Comparison of ENCODE assay signal across 11 cellular contexts in genomic region chr20:10636326-10636818, GRCh38. TPM values are rescaled to one million over a fixed set of nuclear protein-coding genes. Genes with fewer than 3 reads are reported as not detected.
DNase-seq lines count a peak whose midpoint lies in the region; ATAC-seq and TF ChIP-seq lines count a peak whose summit lies in the region.
"Had no signal": no experiment of that assay in that cellular context is flagged by ENCODE, and none has a peak within 500 bp of the region (broad histone marks: within the 10 kb centered on the region; RNA-seq: fewer than 3 reads in every experiment).

No MANE protein-coding gene starts in this region.

- no peak for TF ChIP-seq POLR2A in breast epithelium (IDR thresholded peaks at IDR 0.05)
- TF ChIP-seq POLR2A in sigmoid colon (IDR thresholded peaks at IDR 0.05): no peak

- TF ChIP-seq CTCF in GM23338 (conservative IDR thresholded peaks at IDR 0.05; ENCODE audit: low read depth in 2 of 2) (no peak), breast epithelium (IDR thresholded peaks at IDR 0.05) (no peak), left ventricle myocardium inferior (IDR thresholded peaks at IDR 0.05; ENCODE audit: borderline replicate concordance) (no peak), sigmoid colon (IDR thresholded peaks at IDR 0.05) (no peak)

- DNase-seq in GM23338 (ENCODE audit: low spot score): no peak
- no peak for DNase-seq in breast epithelium (ENCODE audit: low spot score in 2 of 2)
- DNase-seq in left ventricle myocardium inferior: no peak
- no peak for DNase-seq in sigmoid colon
- DNase-seq in HuH-7.5 (ENCODE audit: low spot score): no peak
- DNase-seq in stimulated activated CD4-positive, alpha-beta T cell treated with anti-CD3 and anti-CD28 coated beads, Interleukin-2, amount 100 ng/mL, for 48 hours: no peak
- DNase-seq in activated naive CD4-positive, alpha-beta T cell treated with anti-CD3 and anti-CD28 coated beads, Interleukin-2, amount 50 U/mL, for 72 hours (ENCODE audit: low spot score in 2 of 2): no peak
- DNase-seq: activated gamma-delta T cell; CD4-positive, alpha-beta T cell; MM.1S had no signal

- H3K4me3 ChIP-seq in GM23338: no peak overlapping the region
- H3K4me3 ChIP-seq in breast epithelium: no peak overlapping the region
- no peak overlapping the region for H3K4me3 ChIP-seq in left ventricle myocardium inferior
- H3K4me3 ChIP-seq in sigmoid colon: no peak overlapping the region

- H3K4me1 Mint-ChIP-seq in GM23338: peaks cover 78% of the 10 kb centered on the region

- H2AFZ ChIP-seq in GM23338: no peak overlapping the region

- 83 to 84% methylated on average over 5 of the region's 5 CpGs for WGBS in sigmoid colon, 2 donors

- no peaks in the 10 kb centered on the region for H3K27me3 ChIP-seq in GM23338 (ENCODE audit: insufficient read depth)
- no peaks in the 10 kb centered on the region for H3K27me3 ChIP-seq in breast epithelium
- H3K27me3 ChIP-seq in left ventricle myocardium inferior (ENCODE audit: low read depth): no peaks in the 10 kb centered on the region
- H3K27me3 ChIP-seq in sigmoid colon: no peaks in the 10 kb centered on the region

- TF ChIP-seq EP300 in sigmoid colon (IDR thresholded peaks at IDR 0.05): no peak

- no peaks in the 10 kb centered on the region for H3F3A ChIP-seq in GM23338 (replicated peaks; ENCODE audit: low read depth)

- no peaks in the 10 kb centered on the region for H3K9me3 Mint-ChIP-seq in GM23338
- H3K9me3 Mint-ChIP-seq in activated naive CD4-positive, alpha-beta T cell treated with anti-CD3 and anti-CD28 coated beads, Interleukin-2, amount 50 U/mL, for 72 hours: no peaks in the 10 kb centered on the region
- H3K9me3 Mint-ChIP-seq: CD4-positive, alpha-beta T cell had no signal

- H3K9me3 ChIP-seq in breast epithelium (no peaks in the 10 kb centered on the region), left ventricle myocardium inferior (replicated peaks) (no peaks in the 10 kb centered on the region), sigmoid colon (no peaks in the 10 kb centered on the region)

- H3K36me3 ChIP-seq in GM23338 (ENCODE audit: insufficient read depth): peaks cover 27% of the 10 kb centered on the region
- peaks cover under 1% of the 10 kb centered on the region for H3K36me3 ChIP-seq in breast epithelium
- H3K36me3 ChIP-seq in left ventricle myocardium inferior: peaks cover 41% of the 10 kb centered on the region
- peaks cover 20 to 28% (median 22%) of the 10 kb centered on the region in 4 donors for H3K36me3 ChIP-seq in sigmoid colon

- H3K79me2 ChIP-seq in GM23338 (replicated peaks; ENCODE audit: insufficient read depth): 0 out of 2 replicates have a peak, but pooled peaks cover 3% of the 10 kb centered on the region

- no peak overlapping the region for H3K4me3 Mint-ChIP-seq in GM23338
- H3K4me3 Mint-ChIP-seq: CD4-positive, alpha-beta T cell had no signal

- no peak overlapping the region for H3K27ac ChIP-seq in GM23338 (ENCODE audit: low read depth)
- H3K27ac ChIP-seq in breast epithelium: peak overlapping the region; percentile 49 to 81
- peak overlapping the region; percentile 72 for H3K27ac ChIP-seq in left ventricle myocardium inferior (replicated peaks)
- peak overlapping the region; percentile 62 to 78 (median 76) for H3K27ac ChIP-seq in sigmoid colon

- peaks cover 62% of the 10 kb centered on the region for H3K4me1 ChIP-seq in GM23338 (ENCODE audit: insufficient read depth)
- peaks cover 0 to 14% of the 10 kb centered on the region in 2 donors for H3K4me1 ChIP-seq in breast epithelium
- H3K4me1 ChIP-seq in left ventricle myocardium inferior: peaks cover 86% of the 10 kb centered on the region
- peaks cover 0 to 52% (median 47%) of the 10 kb centered on the region in 4 donors for H3K4me1 ChIP-seq in sigmoid colon

- H3K9me2 ChIP-seq in GM23338 (ENCODE audit: insufficient read depth): no peaks in the 10 kb centered on the region; the same call in 1 of the 2 replicates

- ATAC-seq in GM23338 (no peak), GM18520 (IDR thresholded peaks at IDR 0.05; ENCODE audit: unreplicated experiment) (no peak)
- no peak for ATAC-seq in activated naive CD4-positive, alpha-beta T cell treated with anti-CD3 and anti-CD28 coated beads, Interleukin-2, amount 50 U/mL, for 72 hours

- H3K4me2 ChIP-seq in GM23338: 0 out of 2 replicates have a peak overlapping the region, but pooled peaks have one; percentile 31

- intact Hi-C loops in breast epithelium (cut with DNase I; ENCODE audit: low total_unique reads): no loop called here
- intact Hi-C loops in left ventricle myocardium inferior (cut with micrococcal nuclease): no loop called here
- intact Hi-C loops in sigmoid colon (cut with DNase I): no loop called here

- H3K27me3 Mint-ChIP-seq in GM23338 (ENCODE audit: insufficient read depth, low read depth, poor library complexity): peaks cover 7% of the 10 kb centered on the region
- H3K27me3 Mint-ChIP-seq: CD4-positive, alpha-beta T cell had no signal

- peaks cover 39% of the 10 kb centered on the region for H3K36me3 Mint-ChIP-seq in GM23338 (ENCODE audit: low read depth)
- no peaks in the 10 kb centered on the region for H3K36me3 Mint-ChIP-seq in activated naive CD4-positive, alpha-beta T cell treated with anti-CD3 and anti-CD28 coated beads, Interleukin-2, amount 50 U/mL, for 72 hours

- 0 out of 2 replicates have a peak, but pooled peaks cover 2% of the 10 kb centered on the region for H4K20me1 ChIP-seq in GM23338 (replicated peaks; ENCODE audit: insufficient read depth)

- peak overlapping the region; percentile 44; the same call in 1 of the 2 replicates for H3K27ac Mint-ChIP-seq in GM23338
- H3K27ac Mint-ChIP-seq in activated naive CD4-positive, alpha-beta T cell treated with anti-CD3 and anti-CD28 coated beads, Interleukin-2, amount 50 U/mL, for 72 hours: no peak overlapping the region
- H3K27ac Mint-ChIP-seq: CD4-positive, alpha-beta T cell had no signal

TF ChIP-seq in GM23338, 12 proteins besides CTCF, POLR2A, EP300 and RAD21 (continues in another document):
- no peak for TF ChIP-seq EZH2 (IDR thresholded peaks at IDR 0.05; ENCODE audit: low read depth, unreplicated experiment)
- TF ChIP-seq, protein P1, sequence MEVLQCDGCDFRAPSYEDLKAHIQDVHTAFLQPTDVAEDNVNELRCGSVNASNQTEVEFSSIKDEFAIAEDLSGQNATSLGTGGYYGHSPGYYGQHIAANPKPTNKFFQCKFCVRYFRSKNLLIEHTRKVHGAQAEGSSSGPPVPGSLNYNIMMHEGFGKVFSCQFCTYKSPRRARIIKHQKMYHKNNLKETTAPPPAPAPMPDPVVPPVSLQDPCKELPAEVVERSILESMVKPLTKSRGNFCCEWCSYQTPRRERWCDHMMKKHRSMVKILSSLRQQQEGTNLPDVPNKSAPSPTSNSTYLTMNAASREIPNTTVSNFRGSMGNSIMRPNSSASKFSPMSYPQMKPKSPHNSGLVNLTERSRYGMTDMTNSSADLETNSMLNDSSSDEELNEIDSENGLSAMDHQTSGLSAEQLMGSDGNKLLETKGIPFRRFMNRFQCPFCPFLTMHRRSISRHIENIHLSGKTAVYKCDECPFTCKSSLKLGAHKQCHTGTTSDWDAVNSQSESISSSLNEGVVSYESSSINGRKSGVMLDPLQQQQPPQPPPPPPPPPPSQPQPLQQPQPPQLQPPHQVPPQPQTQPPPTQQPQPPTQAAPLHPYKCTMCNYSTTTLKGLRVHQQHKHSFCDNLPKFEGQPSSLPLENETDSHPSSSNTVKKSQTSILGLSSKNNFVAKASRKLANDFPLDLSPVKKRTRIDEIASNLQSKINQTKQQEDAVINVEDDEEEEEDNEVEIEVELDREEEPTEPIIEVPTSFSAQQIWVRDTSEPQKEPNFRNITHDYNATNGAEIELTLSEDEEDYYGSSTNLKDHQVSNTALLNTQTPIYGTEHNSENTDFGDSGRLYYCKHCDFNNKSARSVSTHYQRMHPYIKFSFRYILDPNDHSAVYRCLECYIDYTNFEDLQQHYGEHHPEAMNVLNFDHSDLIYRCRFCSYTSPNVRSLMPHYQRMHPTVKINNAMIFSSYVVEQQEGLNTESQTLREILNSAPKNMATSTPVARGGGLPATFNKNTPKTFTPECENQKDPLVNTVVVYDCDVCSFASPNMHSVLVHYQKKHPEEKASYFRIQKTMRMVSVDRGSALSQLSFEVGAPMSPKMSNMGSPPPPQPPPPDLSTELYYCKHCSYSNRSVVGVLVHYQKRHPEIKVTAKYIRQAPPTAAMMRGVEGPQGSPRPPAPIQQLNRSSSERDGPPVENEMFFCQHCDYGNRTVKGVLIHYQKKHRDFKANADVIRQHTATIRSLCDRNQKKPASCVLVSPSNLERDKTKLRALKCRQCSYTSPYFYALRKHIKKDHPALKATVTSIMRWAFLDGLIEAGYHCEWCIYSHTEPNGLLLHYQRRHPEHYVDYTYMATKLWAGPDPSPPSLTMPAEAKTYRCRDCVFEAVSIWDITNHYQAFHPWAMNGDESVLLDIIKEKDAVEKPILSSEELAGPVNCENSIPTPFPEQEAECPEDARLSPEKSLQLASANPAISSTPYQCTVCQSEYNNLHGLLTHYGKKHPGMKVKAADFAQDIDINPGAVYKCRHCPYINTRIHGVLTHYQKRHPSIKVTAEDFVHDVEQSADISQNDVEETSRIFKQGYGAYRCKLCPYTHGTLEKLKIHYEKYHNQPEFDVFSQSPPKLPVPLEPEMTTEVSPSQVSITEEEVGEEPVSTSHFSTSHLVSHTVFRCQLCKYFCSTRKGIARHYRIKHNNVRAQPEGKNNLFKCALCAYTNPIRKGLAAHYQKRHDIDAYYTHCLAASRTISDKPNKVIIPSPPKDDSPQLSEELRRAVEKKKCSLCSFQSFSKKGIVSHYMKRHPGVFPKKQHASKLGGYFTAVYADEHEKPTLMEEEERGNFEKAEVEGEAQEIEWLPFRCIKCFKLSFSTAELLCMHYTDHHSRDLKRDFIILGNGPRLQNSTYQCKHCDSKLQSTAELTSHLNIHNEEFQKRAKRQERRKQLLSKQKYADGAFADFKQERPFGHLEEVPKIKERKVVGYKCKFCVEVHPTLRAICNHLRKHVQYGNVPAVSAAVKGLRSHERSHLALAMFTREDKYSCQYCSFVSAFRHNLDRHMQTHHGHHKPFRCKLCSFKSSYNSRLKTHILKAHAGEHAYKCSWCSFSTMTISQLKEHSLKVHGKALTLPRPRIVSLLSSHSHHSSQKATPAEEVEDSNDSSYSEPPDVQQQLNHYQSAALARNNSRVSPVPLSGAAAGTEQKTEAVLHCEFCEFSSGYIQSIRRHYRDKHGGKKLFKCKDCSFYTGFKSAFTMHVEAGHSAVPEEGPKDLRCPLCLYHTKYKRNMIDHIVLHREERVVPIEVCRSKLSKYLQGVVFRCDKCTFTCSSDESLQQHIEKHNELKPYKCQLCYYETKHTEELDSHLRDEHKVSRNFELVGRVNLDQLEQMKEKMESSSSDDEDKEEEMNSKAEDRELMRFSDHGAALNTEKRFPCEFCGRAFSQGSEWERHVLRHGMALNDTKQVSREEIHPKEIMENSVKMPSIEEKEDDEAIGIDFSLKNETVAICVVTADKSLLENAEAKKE (CRISPR knock-in tag; IDR thresholded peaks at IDR 0.05): no peak

RNA-seq across cellular contexts. Expression of gene JAG1, which starts 37.4 kb away (rescaled TPM):
- total RNA-seq in GM23338 (2014; rRNA removed; shearing (Covaris generic)): 42.0 and 46.5 TPM in 2 replicates
- 7.1 and 9.7 TPM in 2 replicates for polyA plus RNA-seq in GM23338 (2016; fragmentation: Nextera tagmentation; extraction: Ambion mirVana)
- 10 to 100 TPM; 49.0 to 97.9 (median 75.7) TPM for total RNA-seq in breast epithelium
- 20.5 TPM for total RNA-seq in left ventricle myocardium inferior
- 10 to 100 TPM; 29.9 to 76.4 (median 53.1) TPM for total RNA-seq in sigmoid colon
- 10 to 100 TPM in 1 of 3 donors, 1 to 10 TPM in 2; 3.9 to 32.4 (median 4.2) TPM for polyA plus RNA-seq in sigmoid colon
- total RNA-seq in activated naive CD4-positive, alpha-beta T cell treated with anti-CD3 and anti-CD28 coated beads, Interleukin-2, amount 50 U/mL, for 72 hours: under 1 TPM; 0.11 to 0.62 TPM

Comparison
In these comparisons a context has a peak if more than half of its experiments do, and no peak if none do; other contexts are left out.
1. RNA of gene JAG1, which starts 37.4 kb away (total RNA-seq): 49.0 to 97.9 TPM in breast epithelium, 29.9 to 76.4 TPM in sigmoid colon, 42.0 to 46.5 TPM in GM23338 and 20.5 TPM in left ventricle myocardium inferior (single experiment); 0.11 to 0.62 TPM in activated naive CD4-positive, alpha-beta T cell treated with anti-CD3 and anti-CD28 coated beads, Interleukin-2, amount 50 U/mL, for 72 hours; every median in the first group is over 10 times any median in the second.